Comparison of ENCODE assay signal across 8 cellular contexts in genomic region chr19:44447864-44448674, GRCh38. TPM values are rescaled to one million over a fixed set of nuclear protein-coding genes. Genes with fewer than 3 reads are reported as not detected.
A peak's percentile ranks its signal among the peaks of the same experiment; 100 is the strongest.
DNase-seq lines count a peak whose midpoint lies in the region; ATAC-seq and TF ChIP-seq lines count a peak whose summit lies in the region.

Gene ZNF229, minus strand, starts transcription at chr19:44448472. Its CDS starts 5,625 bp downstream, at chr19:44442847.

- no peaks in the 10 kb centered on the region for H3K27me3 Mint-ChIP-seq in activated naive CD8-positive, alpha-beta T cell
- peaks cover 4% of the 10 kb centered on the region for H3K27me3 Mint-ChIP-seq in glutamatergic neuron (ENCODE audit: unreplicated experiment)

- peak within 1 kb of the TSS; percentile 93 for H3K4me3 Mint-ChIP-seq in activated naive CD8-positive, alpha-beta T cell
- H3K4me3 Mint-ChIP-seq in glutamatergic neuron (ENCODE audit: unreplicated experiment) = peak within 1 kb of the TSS; percentile 97

- H3K4me3 ChIP-seq in HEK293 (ENCODE audit: low read depth, low read length) = peak within 1 kb of the TSS; percentile 55
- H3K4me3 ChIP-seq in stomach smooth muscle (ENCODE audit: low read length in 2 of 2) = peak within 1 kb of the TSS; percentile 92 to 95

- POLR2A ChIA-PET in HEK293 (lab: Yijun Ruan, JAX) = no interaction called here

- peaks cover 13% of the 10 kb centered on the region for H3K4me1 Mint-ChIP-seq in activated naive CD8-positive, alpha-beta T cell (ENCODE audit: low read depth)
- no peaks in the 10 kb centered on the region for H3K4me1 Mint-ChIP-seq in glutamatergic neuron (ENCODE audit: low read depth, unreplicated experiment)

- H3K9ac ChIP-seq in stomach smooth muscle (ENCODE audit: low read length in 2 of 2) = peak within 1 kb of the TSS; percentile 62 to 70

- H3K36me3 ChIP-seq in HEK293 (ENCODE audit: control insufficient read depth in 2 of 2, insufficient read depth in 1 of 2, low read length in 2 of 2) (peaks cover 5 to 14% of the 10 kb centered on the region in 2 experiments; a peak in 2 of 3 replicates), stomach smooth muscle (ENCODE audit: control insufficient read depth in 2 of 2, insufficient read depth in 2 of 2, low read length in 2 of 2) (peaks cover 18 to 26% of the 10 kb centered on the region in 2 donors)

- in situ Hi-C loops in SK-MEL-5 (cut with HindIII; ENCODE audit: low pct_unique_long_range_greater_than_20kb, low sequenced_read_pairs) = no loop called here

- no peaks in the 10 kb centered on the region for H3K4me1 ChIP-seq in HEK293 (ENCODE audit: control insufficient read depth, insufficient read depth, low read length)
- peaks cover 8% of the 10 kb centered on the region for H3K4me1 ChIP-seq in stomach smooth muscle (ENCODE audit: control insufficient read depth, insufficient read depth, low read length)

- H3K9me3 Mint-ChIP-seq in activated naive CD8-positive, alpha-beta T cell (ENCODE audit: low read depth) = peaks cover 58% of the 10 kb centered on the region
- peaks cover 19% of the 10 kb centered on the region for H3K9me3 Mint-ChIP-seq in glutamatergic neuron (ENCODE audit: unreplicated experiment)

- TF ChIP-seq CTCF in 22Rv1 (IDR thresholded peaks at IDR 0.05) (no peak), HEK293 (tag by site-specific recombination; IDR thresholded peaks at IDR 0.05) (no peak), glutamatergic neuron (IDR thresholded peaks at IDR 0.05; ENCODE audit: partially characterized antibody, unreplicated experiment) (no peak)

- peak within 1 kb of the TSS; percentile 35; the same call in 1 of the 2 replicates for H3K27ac ChIP-seq in 22Rv1
- no peak within 1 kb of the TSS for H3K27ac ChIP-seq in HEK293 (ENCODE audit: extremely low read depth, low read depth, low read length)
- no peak within 1 kb of the TSS for H3K27ac ChIP-seq in stomach smooth muscle (ENCODE audit: low read length)

- CTCF ChIA-PET in HEK293 (lab: Yijun Ruan, JAX) = no interaction called here

- peaks cover 3% of the 10 kb centered on the region for H3K9me3 ChIP-seq in HEK293 (ENCODE audit: control insufficient read depth, insufficient read depth, low read depth, low read length)
- peaks cover 23 to 26% of the 10 kb centered on the region in 2 donors for H3K9me3 ChIP-seq in stomach smooth muscle (ENCODE audit: control insufficient read depth in 2 of 2, low read length in 2 of 2)

- DNase-seq in SK-MEL-5 (ENCODE audit: low read depth, low spot score) = peak; percentile 56
- peak; percentile 91 for DNase-seq in glutamatergic neuron
- peak; percentile 91 for DNase-seq in non-pigmented ciliary epithelial cell (ENCODE audit: low read depth)

- peaks cover 58% of the 10 kb centered on the region for H3K36me3 Mint-ChIP-seq in activated naive CD8-positive, alpha-beta T cell
- H3K36me3 Mint-ChIP-seq in glutamatergic neuron (ENCODE audit: unreplicated experiment) = peaks cover 38% of the 10 kb centered on the region

- peak within 1 kb of the TSS; percentile 89 for H3K27ac Mint-ChIP-seq in activated naive CD8-positive, alpha-beta T cell
- H3K27ac Mint-ChIP-seq in glutamatergic neuron (ENCODE audit: unreplicated experiment) = peak within 1 kb of the TSS; percentile 82

- no peak for ATAC-seq in GM21576 (IDR thresholded peaks at IDR 0.05; ENCODE audit: unreplicated experiment)

- no peaks in the 10 kb centered on the region for H3K27me3 ChIP-seq in stomach smooth muscle (ENCODE audit: control insufficient read depth in 1 of 2, insufficient read depth in 2 of 2, low read length in 2 of 2)

TF ChIP-seq in HEK293, 187 proteins besides CTCF, POLR2A, EP300 and RAD21 (continues in another document):
- TF ChIP-seq ZNF792 (tag by site-specific recombination; IDR thresholded peaks at IDR 0.05) = 0 out of 2 replicates have a peak, but pooled peaks have one; percentile 22
- no peak for TF ChIP-seq ZNF473 (tag by site-specific recombination; IDR thresholded peaks at IDR 0.05)
- no peak for TF ChIP-seq ZNF140 (tag by site-specific recombination; IDR thresholded peaks at IDR 0.05)
- TF ChIP-seq ZNF629 (tag by site-specific recombination; IDR thresholded peaks at IDR 0.05) = peak; percentile 56
- TF ChIP-seq ZFP69B (tag by site-specific recombination; IDR thresholded peaks at IDR 0.05) = peak; percentile 66; the same call in 1 of the 2 replicates
- TF ChIP-seq ZBTB7A (tag by site-specific recombination; IDR thresholded peaks at IDR 0.05; ENCODE audit: low read depth) = no peak
- TF ChIP-seq ZNF777 (tag by site-specific recombination; IDR thresholded peaks at IDR 0.05; ENCODE audit: borderline replicate concordance) = peak; percentile 47; the same call in 1 of the 2 replicates
- no peak for TF ChIP-seq ZNF558 (tag by site-specific recombination; IDR thresholded peaks at IDR 0.05)
- TF ChIP-seq ZNF585B (tag by site-specific recombination; IDR thresholded peaks at IDR 0.05) = no peak
- no peak for TF ChIP-seq ZNF596 (tag by site-specific recombination; IDR thresholded peaks at IDR 0.05)
- TF ChIP-seq ZBTB26 (tag by site-specific recombination; optimal IDR thresholded peaks at IDR 0.05) = peak; percentile 78
- TF ChIP-seq ZBTB17 (tag by site-specific recombination; IDR thresholded peaks at IDR 0.05) = peak; percentile 93
- TF ChIP-seq ZBTB8A (tag by site-specific recombination; IDR thresholded peaks at IDR 0.05) = 0 out of 2 replicates have a peak, but pooled peaks have one; percentile 26
- TF ChIP-seq ZNF19 (tag by site-specific recombination; IDR thresholded peaks at IDR 0.05; ENCODE audit: low read depth) = no peak; the same call in 1 of the 2 replicates
- no peak for TF ChIP-seq ZNF639 (tag by site-specific recombination; IDR thresholded peaks at IDR 0.05)
- peak; percentile 97 for TF ChIP-seq KLF9 (tag by site-specific recombination; IDR thresholded peaks at IDR 0.05; ENCODE audit: low read depth)
- no peak for TF ChIP-seq KLF17 (tag by site-specific recombination; IDR thresholded peaks at IDR 0.05)
- 0 out of 2 replicates have a peak, but pooled peaks have one; percentile 15 for TF ChIP-seq PRDM10 (tag by site-specific recombination; IDR thresholded peaks at IDR 0.05)

RNA-seq across cellular contexts. Expression of gene ZNF229, which starts in this region (rescaled TPM):
- total RNA-seq in SK-MEL-5 (2014; rRNA removed; shearing (Covaris generic)) = 0.29 and 0.98 TPM in 2 replicates
- polyA plus RNA-seq in SK-MEL-5 (2015; cell fraction: cytosol; rRNA removed) = 0.14 and 0.19 TPM in 2 replicates
- 0.56 and 2.6 TPM in 2 replicates for polyA plus RNA-seq in SK-MEL-5 (2015; cell fraction: nucleus; rRNA removed)
- total RNA-seq in glutamatergic neuron (ENCODE audit: unreplicated experiment) = 15.2 TPM
